Comparison of ENCODE assay signal across 31 cellular contexts in the genomic region with DNA sequence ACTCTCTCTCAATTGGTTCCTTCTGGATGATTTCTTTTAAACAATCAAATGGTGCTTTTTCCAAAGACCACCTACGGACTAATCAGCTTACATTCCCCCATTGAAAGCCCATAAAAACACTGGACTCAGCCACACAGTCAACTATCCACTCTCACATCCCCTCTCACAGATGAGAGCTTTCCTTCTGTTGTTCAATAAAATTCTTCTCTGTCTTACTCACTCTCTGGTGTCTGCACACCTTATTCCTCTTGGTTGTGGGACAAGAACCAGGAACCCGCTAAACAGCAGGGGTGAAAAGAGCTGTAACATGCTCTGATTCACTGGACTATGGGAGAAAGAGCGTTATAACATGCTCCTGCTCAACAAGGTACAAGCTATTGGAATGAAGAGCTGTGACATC.
"Had no signal": no experiment of that assay in that cellular context is flagged by ENCODE, and none has a peak within 500 bp of the region (broad histone marks: within the 10 kb centered on the region; RNA-seq: fewer than 3 reads in every experiment).

No MANE protein-coding gene starts in this region.

- H3K36me3 Mint-ChIP-seq: immature natural killer cell; naive B cell; natural killer cell; stimulated activated naive B cell treated with anti-CD40 and anti-IgM and Interleukin-4, amounts not matched to agents 10 μg/mL and 1 μg/mL and 100 μg/mL, for 72 hours had no signal

- H3K4me1 ChIP-seq: heart left ventricle, left lung, pancreas, prostate gland, stomach, testis, thyroid gland, transverse colon, upper lobe of left lung, vagina had no signal

- H3K4me3 Mint-ChIP-seq: immature natural killer cell; naive B cell; natural killer cell; nephron progenitor cell; stimulated activated naive B cell treated with anti-CD40 and anti-IgM and Interleukin-4, amounts not matched to agents 10 μg/mL and 1 μg/mL and 100 μg/mL, for 72 hours had no signal

- H3K4me1 Mint-ChIP-seq: immature natural killer cell; naive B cell; natural killer cell; nephron progenitor cell; stimulated activated naive B cell treated with anti-CD40 and anti-IgM and Interleukin-4, amounts not matched to agents 10 μg/mL and 1 μg/mL and 100 μg/mL, for 72 hours had no signal

- DNase-seq: heart left ventricle; hypothalamus; immature natural killer cell; left cardiac atrium; left lung; midbrain; mucosa of descending colon; naive B cell; natural killer cell; nephron progenitor cell; nucleus accumbens; pancreas; retina; right cardiac atrium; stimulated activated CD4-positive, alpha-beta T cell treated with anti-CD3 and anti-CD28 coated beads, Interleukin-12 subunit alpha, Interleukin-12 subunit beta, amount 100 ng/mL, for 4 hours; stimulated activated CD4-positive, alpha-beta T cell treated with anti-CD3 and anti-CD28 coated beads, Interleukin-15, amount 100 ng/mL, for 24 hours; stimulated activated CD4-positive, alpha-beta T cell treated with anti-CD3 and anti-CD28 coated beads, Interleukin-2, amount 100 ng/mL, for 24 hours; stimulated activated CD4-positive, alpha-beta T cell treated with anti-CD3 and anti-CD28 coated beads, Interleukin-4, amount 100 ng/mL, for 1 hour; stimulated activated naive B cell treated with anti-CD40 and anti-IgM and Interleukin-4, amounts not matched to agents 10 μg/mL and 1 μg/mL and 100 μg/mL, for 72 hours; stimulated activated naive CD8-positive, alpha-beta T cell treated with anti-CD3 and anti-CD28 coated beads, Interleukin-15, Interleukin-2, amounts not matched to agents 100 U/mL and 50 U/mL, for 24 hours; stomach; testis; thyroid gland; transverse colon; upper lobe of left lung had no signal

- H3K9me3 ChIP-seq: pancreas, prostate gland, testis, thyroid gland, vagina had no signal

- H3K27ac ChIP-seq: heart left ventricle, left lung, pancreas, prostate gland, skin epidermis, stomach, testis, thyroid gland, transverse colon, upper lobe of left lung, vagina had no signal

- FAIRE-seq: islet of Langerhans, pancreas had no signal

- ATAC-seq: heart left ventricle; left cardiac atrium; left lung; mucosa of descending colon; natural killer cell; pancreas; right cardiac atrium; sciatic nerve; stimulated activated naive B cell treated with anti-CD40 and anti-IgM and Interleukin-4, amounts not matched to agents 10 μg/mL and 1 μg/mL and 100 μg/mL, for 72 hours; stimulated activated naive CD8-positive, alpha-beta T cell treated with anti-CD3 and anti-CD28 coated beads, Interleukin-15, Interleukin-2, amounts not matched to agents 100 U/mL and 50 U/mL, for 24 hours had no signal

- H3K27me3 Mint-ChIP-seq: naive B cell; stimulated activated naive B cell treated with anti-CD40 and anti-IgM and Interleukin-4, amounts not matched to agents 10 μg/mL and 1 μg/mL and 100 μg/mL, for 72 hours had no signal

- H3K27ac Mint-ChIP-seq: immature natural killer cell; naive B cell; natural killer cell; nephron progenitor cell; stimulated activated naive B cell treated with anti-CD40 and anti-IgM and Interleukin-4, amounts not matched to agents 10 μg/mL and 1 μg/mL and 100 μg/mL, for 72 hours had no signal

- H3K4me3 ChIP-seq: heart left ventricle, left lung, lung, mucosa of descending colon, pancreas, prostate gland, skin epidermis, stomach, testis, thyroid gland, transverse colon, upper lobe of left lung, vagina had no signal

- H3K36me3 ChIP-seq: heart left ventricle, left lung, pancreas, prostate gland, stomach, thyroid gland, transverse colon, upper lobe of left lung, vagina had no signal

- H3K27me3 ChIP-seq: heart left ventricle, left lung, pancreas, stomach, testis, thyroid gland, transverse colon, upper lobe of left lung, vagina had no signal
